In genomic region chr19:52296400-52296772, GRCh38 we compare ENCODE assay signal across 8 cellular contexts. TPM values are rescaled to one million over a fixed set of nuclear protein-coding genes. Genes with fewer than 3 reads are reported as not detected.
A peak's percentile ranks its signal among the peaks of the same experiment; 100 is the strongest.
DNase-seq lines count a peak whose midpoint lies in the region; ATAC-seq, FAIRE-seq and TF ChIP-seq lines count a peak whose summit lies in the region.

No MANE protein-coding gene starts in this region.

- no peak overlapping the region for H2BK12ac ChIP-seq in H9 (ENCODE audit: insufficient read length, low read depth, low read length)

- H3K4ac ChIP-seq in H9 (ENCODE audit: low read depth, low read length): no peak overlapping the region

- H3K9me3 ChIP-seq in H9 (ENCODE audit: control insufficient read depth, low read depth, low read length) (peaks cover 15% of the 10 kb centered on the region), RWPE2 (ENCODE audit: severe bottlenecking) (peaks cover 3% of the 10 kb centered on the region), esophagus muscularis mucosa (no peaks in the 10 kb centered on the region), pancreas (no peaks in the 10 kb centered on the region)

- no peaks in the 10 kb centered on the region; the same call in 1 of the 2 replicates for H3K27me3 Mint-ChIP-seq in H9 (ENCODE audit: low read depth)

- H2BK15ac ChIP-seq in H9 (ENCODE audit: low read depth, low read length): no peak overlapping the region

- no peak overlapping the region for H3T11ph ChIP-seq in H9 (ENCODE audit: low read length)

- H3K36me3 ChIP-seq in RWPE2 (ENCODE audit: low read depth) (peaks cover 23% of the 10 kb centered on the region), esophagus muscularis mucosa (peaks cover 10 to 40% (median 26%) of the 10 kb centered on the region in 4 donors), pancreas (peaks cover 3 to 12% (median 11%) of the 10 kb centered on the region in 3 donors)

- no peak overlapping the region for H3K56ac ChIP-seq in H9 (ENCODE audit: insufficient read length, low read depth, low read length)

- H3K36me3 Mint-ChIP-seq in H9 (ENCODE audit: insufficient read depth in 1 of 3, low read depth in 3 of 3): peaks cover 45 to 54% (median 53%) of the 10 kb centered on the region in 3 experiments

- no peak overlapping the region for H2BK120ac ChIP-seq in H9 (ENCODE audit: low read depth, low read length, poor library complexity, severe bottlenecking)

- intact Hi-C loops in esophagus muscularis mucosa (cut with DNase I): no loop called here
- intact Hi-C loops in pancreas (cut with DNase I): no loop called here

- ATAC-seq in RWPE2 (ENCODE audit: low read depth) (peak; percentile 11; the same call in 2 of the 3 replicates), pancreas (peak in 3 of 4 donors; percentile 5 to 28 (median 18)), GM19467 (IDR thresholded peaks at IDR 0.05; ENCODE audit: unreplicated experiment) (no peak), GM18498 (IDR thresholded peaks at IDR 0.05; ENCODE audit: unreplicated experiment) (no peak), HG02763 (IDR thresholded peaks at IDR 0.05; ENCODE audit: unreplicated experiment) (no peak)

- peak overlapping the region; percentile 71 to 81 for H3K4me3 Mint-ChIP-seq in H9

- H3K9me3 Mint-ChIP-seq in H9: peaks cover 0 to 29% of the 10 kb centered on the region in 2 experiments; a peak in 4 of 5 replicates

- peaks cover 9 to 13% of the 10 kb centered on the region in 2 experiments for H3K4me1 Mint-ChIP-seq in H9

- H2BK5ac ChIP-seq in H9 (ENCODE audit: insufficient read length, low read length): no peak overlapping the region

- no peak overlapping the region for H2AK5ac ChIP-seq in H9 (ENCODE audit: insufficient read length, low read length)

- H4K8ac ChIP-seq in H9 (replicated peaks; ENCODE audit: insufficient read length, low read depth, low read length): no peak overlapping the region

- no peak overlapping the region for H3K18ac ChIP-seq in H9 (ENCODE audit: insufficient read length, low read depth, low read length)

- FAIRE-seq in pancreas (lab: Jason Lieb, UNC): no peak

- H3K79me2 ChIP-seq in H9 (ENCODE audit: insufficient read depth, low read length): no peaks in the 10 kb centered on the region

- peak overlapping the region; percentile 80 for H3K4me2 ChIP-seq in H9 (ENCODE audit: insufficient read depth, insufficient read length, low read length)

- H3K27me3 ChIP-seq in H9 (ENCODE audit: insufficient read depth, low read length) (no peaks in the 10 kb centered on the region), RWPE2 (ENCODE audit: insufficient read depth, poor library complexity, severe bottlenecking) (no peaks in the 10 kb centered on the region), esophagus muscularis mucosa (no peaks in the 10 kb centered on the region), pancreas (no peaks in the 10 kb centered on the region)

- no peak for TF ChIP-seq POLR2A in esophagus muscularis mucosa (IDR thresholded peaks at IDR 0.05; ENCODE audit: low read depth)

- H3K14ac ChIP-seq in H9 (ENCODE audit: insufficient read depth, low read length): no peak overlapping the region

- TF ChIP-seq CTCF in H9 (conservative IDR thresholded peaks at IDR 0.05) (no peak), RWPE2 (IDR thresholded peaks at IDR 0.05; ENCODE audit: poor library complexity, severe bottlenecking) (no peak), esophagus muscularis mucosa (IDR thresholded peaks at IDR 0.05) (no peak), pancreas (IDR thresholded peaks at IDR 0.05) (no peak)

- no peak overlapping the region for H2BK20ac ChIP-seq in H9 (ENCODE audit: low read depth, low read length, poor library complexity, severe bottlenecking)

- H3K4me1 ChIP-seq in H9 (ENCODE audit: insufficient read depth, low read length) (no peaks in the 10 kb centered on the region; the same call in 1 of the 2 replicates), RWPE2 (ENCODE audit: insufficient read depth, poor library complexity, severe bottlenecking) (no peaks in the 10 kb centered on the region), esophagus muscularis mucosa (peaks cover 15 to 21% (median 19%) of the 10 kb centered on the region in 4 donors), pancreas (no peaks in the 10 kb centered on the region)

- no peak overlapping the region for H4K91ac ChIP-seq in H9 (ENCODE audit: insufficient read length, low read depth, low read length)

- H3K27ac Mint-ChIP-seq in H9: no peak overlapping the region

- peaks cover 3% of the 10 kb centered on the region for H3K79me1 ChIP-seq in H9 (ENCODE audit: insufficient read depth, low read depth, low read length, poor library complexity, severe bottlenecking)

- no peak overlapping the region for H3K23ac ChIP-seq in H9 (ENCODE audit: insufficient read length, low read depth, low read length)

- H2AFZ ChIP-seq in H9 (ENCODE audit: low read length): no peak overlapping the region

- H3K27ac ChIP-seq in H9 (ENCODE audit: insufficient read length, low read depth, low read length) (no peak overlapping the region), RWPE2 (ENCODE audit: poor library complexity, severe bottlenecking) (no peak overlapping the region), esophagus muscularis mucosa (replicated peaks in 1 of 4) (peak overlapping the region; percentile 89 to 97 (median 94)), pancreas (peak overlapping the region in 3 of 4 donors; percentile 36 to 50 (median 42))

- DNase-seq in H9: no peak
- DNase-seq in RWPE2 (ENCODE audit: low spot score): no peak
- DNase-seq in esophagus muscularis mucosa (ENCODE audit: extremely low spot score): no peak
- DNase-seq in pancreas: peak in 1 of 6 donors; percentile 15
- no peak for DNase-seq in NCI-H774 (lab: John Stamatoyannopoulos, UW)

- WGBS in H9 (ENCODE audit: extremely low coverage, insufficient read length, low lambda C conversion rate): no CpG with 5 or more reads among the region's 8 CpGs
- 22% methylated on average over 8 of the region's 8 CpGs for WGBS in esophagus muscularis mucosa
- WGBS in pancreas, 2 donors: 6 to 11% methylated on average over 8 of the region's 8 CpGs

- H3K4me3 ChIP-seq in RWPE2 (ENCODE audit: severe bottlenecking): peak overlapping the region; percentile 98
- peak overlapping the region; percentile 86 to 89 (median 86) for H3K4me3 ChIP-seq in esophagus muscularis mucosa
- peak overlapping the region; percentile 44 to 82 (median 62) for H3K4me3 ChIP-seq in pancreas

- TF ChIP-seq EP300 in esophagus muscularis mucosa (IDR thresholded peaks at IDR 0.05): no peak

- H3K9ac ChIP-seq in H9 (ENCODE audit: extremely low read depth, insufficient read length, low read length): no peak overlapping the region

- no peaks in the 10 kb centered on the region for H4K20me1 ChIP-seq in H9 (ENCODE audit: control insufficient read depth, insufficient read depth, insufficient read length)

- peaks cover 11% of the 10 kb centered on the region for H3K23me2 ChIP-seq in H9 (ENCODE audit: insufficient read length, low read depth, low read length, poor library complexity, severe bottlenecking)

- no peak overlapping the region for H4K5ac ChIP-seq in H9 (ENCODE audit: insufficient read length, low read depth, low read length)

RNA-seq across cellular contexts. Expression of gene ZNF480, which starts 0.6 kb away (rescaled TPM):
- 39.2 and 42.5 TPM in 2 replicates for total RNA-seq in H9 (2021)
- total RNA-seq in esophagus muscularis mucosa: 1 to 10 TPM; 6.0 to 10.0 (median 7.2) TPM
- 1 to 10 TPM; 4.6 to 9.4 (median 5.2) TPM for total RNA-seq in pancreas
- polyA plus RNA-seq in pancreas: 1 to 10 TPM; 2.5 to 3.4 TPM

RNA-seq across cellular contexts. Expression of gene ZNF766, which starts 27.0 kb away (rescaled TPM):
- 31.4 and 33.6 TPM in 2 replicates for total RNA-seq in H9 (2021)
- 10 to 100 TPM in 2 of 4 donors, 1 to 10 TPM in 2; 8.3 to 13.9 (median 10.8) TPM for total RNA-seq in esophagus muscularis mucosa
- 10 to 100 TPM in 1 of 6 donors, 1 to 10 TPM in 5; 4.9 to 12.5 (median 7.2) TPM for total RNA-seq in pancreas
- 1 to 10 TPM; 2.1 to 4.0 TPM for polyA plus RNA-seq in pancreas

RNA-seq across cellular contexts. Expression of gene ZNF610, which starts 39.7 kb away (rescaled TPM):
- total RNA-seq in H9 (2021) (5.9 and 6.4 TPM in 2 replicates), esophagus muscularis mucosa (1 to 10 TPM; 1.3 to 3.2 (median 2.2) TPM), pancreas (1 to 10 TPM in 1 of 6 donors, under 1 TPM in 5; 0.44 to 3.0 (median 0.88) TPM)
- polyA plus RNA-seq in pancreas: 1 to 10 TPM in 1 of 2 donors, under 1 TPM in 1; 0.87 to 1.9 TPM

Comparison
In these comparisons a context has a peak if more than half of its experiments do, and no peak if none do; other contexts are left out.
1. H3K27ac ChIP-seq: peak in esophagus muscularis mucosa (4 of 4) and pancreas (3 of 4); none in H9 (single experiment) and RWPE2 (single experiment).
2. ATAC-seq: peak in RWPE2 (single experiment) and pancreas (3 of 4); none in GM19467 (single experiment), GM18498 (single experiment) and HG02763 (single experiment).
3. Peak in every context shown above with its lines, with median percentiles within 50 percentile points of each other: H3K4me3 ChIP-seq.